ENCODE assay signal across 1 cellular context in the genomic region with DNA sequence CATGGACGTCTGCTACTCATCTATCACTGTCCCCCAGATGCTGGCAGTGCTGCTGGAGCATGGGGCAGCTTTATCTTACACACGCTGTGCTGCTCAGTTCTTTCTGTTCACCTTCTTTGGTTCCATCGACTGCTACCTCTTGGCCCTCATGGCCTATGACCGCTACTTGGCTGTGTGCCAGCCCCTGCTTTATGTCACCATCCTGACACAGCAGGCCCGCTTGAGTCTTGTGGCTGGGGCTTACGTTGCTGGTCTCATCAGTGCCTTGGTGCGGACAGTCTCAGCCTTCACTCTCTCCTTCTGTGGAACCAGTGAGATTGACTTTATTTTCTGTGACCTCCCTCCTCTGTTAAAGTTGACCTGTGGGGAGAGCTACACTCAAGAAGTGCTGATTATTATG.
A peak's percentile ranks its signal among the peaks of the same experiment; 100 is the strongest.
TF ChIP-seq lines count a peak whose summit lies in the region.

No MANE protein-coding gene starts in this region.

TF ChIP-seq in HepG2, 621 proteins besides CTCF, POLR2A, EP300 and RAD21:
- TF ChIP-seq ZFX (CRISPR knock-in tag; IDR thresholded peaks at IDR 0.05; ENCODE audit: low read depth) (0 out of 2 replicates have a peak, but pooled peaks have one; percentile 21), LCORL (IDR thresholded peaks at IDR 0.05) (0 out of 2 replicates have a peak, but pooled peaks have one; percentile 44), LCORL (CRISPR knock-in tag; IDR thresholded peaks at IDR 0.05) (no peak)
- TF ChIP-seq, protein P1, sequence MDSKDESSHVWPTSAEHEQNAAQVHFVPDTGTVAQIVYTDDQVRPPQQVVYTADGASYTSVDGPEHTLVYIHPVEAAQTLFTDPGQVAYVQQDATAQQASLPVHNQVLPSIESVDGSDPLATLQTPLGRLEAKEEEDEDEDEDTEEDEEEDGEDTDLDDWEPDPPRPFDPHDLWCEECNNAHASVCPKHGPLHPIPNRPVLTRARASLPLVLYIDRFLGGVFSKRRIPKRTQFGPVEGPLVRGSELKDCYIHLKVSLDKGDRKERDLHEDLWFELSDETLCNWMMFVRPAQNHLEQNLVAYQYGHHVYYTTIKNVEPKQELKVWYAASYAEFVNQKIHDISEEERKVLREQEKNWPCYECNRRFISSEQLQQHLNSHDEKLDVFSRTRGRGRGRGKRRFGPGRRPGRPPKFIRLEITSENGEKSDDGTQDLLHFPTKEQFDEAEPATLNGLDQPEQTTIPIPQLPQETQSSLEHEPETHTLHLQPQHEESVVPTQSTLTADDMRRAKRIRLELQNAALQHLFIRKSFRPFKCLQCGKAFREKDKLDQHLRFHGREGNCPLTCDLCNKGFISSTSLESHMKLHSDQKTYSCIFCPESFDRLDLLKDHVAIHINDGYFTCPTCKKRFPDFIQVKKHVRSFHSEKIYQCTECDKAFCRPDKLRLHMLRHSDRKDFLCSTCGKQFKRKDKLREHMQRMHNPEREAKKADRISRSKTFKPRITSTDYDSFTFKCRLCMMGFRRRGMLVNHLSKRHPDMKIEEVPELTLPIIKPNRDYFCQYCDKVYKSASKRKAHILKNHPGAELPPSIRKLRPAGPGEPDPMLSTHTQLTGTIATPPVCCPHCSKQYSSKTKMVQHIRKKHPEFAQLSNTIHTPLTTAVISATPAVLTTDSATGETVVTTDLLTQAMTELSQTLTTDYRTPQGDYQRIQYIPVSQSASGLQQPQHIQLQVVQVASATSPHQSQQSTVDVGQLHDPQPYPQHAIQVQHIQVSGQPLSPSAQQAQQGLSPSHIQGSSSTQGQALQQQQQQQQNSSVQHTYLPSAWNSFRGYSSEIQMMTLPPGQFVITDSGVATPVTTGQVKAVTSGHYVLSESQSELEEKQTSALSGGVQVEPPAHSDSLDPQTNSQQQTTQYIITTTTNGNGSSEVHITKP (CRISPR knock-in tag; IDR thresholded peaks at IDR 0.05; ENCODE audit: low read depth), result no peak
